2 cellular contexts compared by ENCODE assay signal in genomic region chr2:173940208-173941020, GRCh38.
TF ChIP-seq lines count a peak whose summit lies in the region.

No MANE protein-coding gene starts in this region.

TF ChIP-seq in SK-N-SH, 30 proteins besides CTCF, POLR2A, EP300 and RAD21 (continued from another document):
- TF ChIP-seq ZBTB33 (IDR thresholded peaks at IDR 0.05; ENCODE audit: borderline replicate concordance, low read depth) (no peak), ELF1 (IDR thresholded peaks at IDR 0.05) (no peak), TCF12 (IDR thresholded peaks at IDR 0.05) (no peak), GABPA (IDR thresholded peaks at IDR 0.05; ENCODE audit: low read depth) (no peak), SIN3A (IDR thresholded peaks at IDR 0.05; ENCODE audit: borderline replicate concordance, low read depth, low read length) (no peak), IRF3 (IDR thresholded peaks at IDR 0.05; ENCODE audit: low read depth, low read length) (no peak), USF1 (IDR thresholded peaks at IDR 0.05; ENCODE audit: borderline replicate concordance, low read depth) (no peak), REST (IDR thresholded peaks at IDR 0.05; ENCODE audit: low read depth, low read length) (no peak), SMC3 (IDR thresholded peaks at IDR 0.05; ENCODE audit: low read depth, low read length) (no peak), EZH2phosphoT487 (IDR thresholded peaks at IDR 0.05; ENCODE audit: borderline replicate concordance, low read depth) (no peak), CHD2 (IDR thresholded peaks at IDR 0.05; ENCODE audit: low read length, partially characterized antibody) (no peak), MEF2A (IDR thresholded peaks at IDR 0.05; ENCODE audit: borderline replicate concordance, low read depth) (no peak), RCOR1 (IDR thresholded peaks at IDR 0.05; ENCODE audit: low read length) (no peak), PBX3 (IDR thresholded peaks at IDR 0.05) (no peak)

TF ChIP-seq in SK-N-SH treated with all-trans-retinoic acid at 6 μM for 48 hours, 23 proteins besides CTCF, POLR2A, EP300 and RAD21 (continued from another document):
- TF ChIP-seq CREB5 (CRISPR knock-in tag; IDR thresholded peaks at IDR 0.05; ENCODE audit: low read depth): no peak
- no peak for TF ChIP-seq TSHZ2 (CRISPR knock-in tag; IDR thresholded peaks at IDR 0.05)
